In genomic region chr20:51565741-51566140, GRCh38 we compare ENCODE assay signal across 2 cellular contexts.
TF ChIP-seq lines count a peak whose summit lies in the region.

No MANE protein-coding gene starts in this region.

TF ChIP-seq in A549, 52 proteins besides CTCF, POLR2A, EP300 and RAD21:
- no peak for TF ChIP-seq FOXS1 (CRISPR knock-in tag; IDR thresholded peaks at IDR 0.05)
- no peak for TF ChIP-seq FOSB (CRISPR knock-in tag; IDR thresholded peaks at IDR 0.05)
- TF ChIP-seq CHD2 (IDR thresholded peaks at IDR 0.05; ENCODE audit: low read length, partially characterized antibody), result no peak
- TF ChIP-seq NPAS2 (CRISPR knock-in tag; IDR thresholded peaks at IDR 0.05; ENCODE audit: borderline replicate concordance), result no peak
- TF ChIP-seq EHMT2 (IDR thresholded peaks at IDR 0.05; ENCODE audit: low read depth), result no peak
- no peak for TF ChIP-seq HOXB13 (CRISPR knock-in tag; IDR thresholded peaks at IDR 0.05; ENCODE audit: low read depth)
- no peak for TF ChIP-seq ZSCAN20 (CRISPR knock-in tag; IDR thresholded peaks at IDR 0.05)

TF ChIP-seq in IMR-90, 13 proteins besides CTCF, POLR2A, EP300 and RAD21:
- no peak for TF ChIP-seq MAZ (IDR thresholded peaks at IDR 0.05; ENCODE audit: borderline replicate concordance, low read depth, low read length)
- TF ChIP-seq NFE2L2 (IDR thresholded peaks at IDR 0.05; ENCODE audit: low read depth, low read length), result no peak
- TF ChIP-seq CHD1 (IDR thresholded peaks at IDR 0.05; ENCODE audit: low read depth, low read length), result no peak
- no peak for TF ChIP-seq FOS (IDR thresholded peaks at IDR 0.05; ENCODE audit: low read depth, low read length)
- no peak for TF ChIP-seq BHLHE40 (IDR thresholded peaks at IDR 0.05; ENCODE audit: low read depth, low read length)
- no peak for TF ChIP-seq SMC3 (IDR thresholded peaks at IDR 0.05; ENCODE audit: low read depth, low read length)
- no peak for TF ChIP-seq MXI1 (IDR thresholded peaks at IDR 0.05; ENCODE audit: borderline replicate concordance, low read depth, low read length)
- TF ChIP-seq RFX5 (IDR thresholded peaks at IDR 0.05; ENCODE audit: low read depth, low read length), result no peak
- TF ChIP-seq USF2 (IDR thresholded peaks at IDR 0.05; ENCODE audit: low read depth, low read length), result no peak
- TF ChIP-seq MAFK (IDR thresholded peaks at IDR 0.05; ENCODE audit: low read depth, low read length), result no peak
- TF ChIP-seq ELK1 (IDR thresholded peaks at IDR 0.05; ENCODE audit: borderline replicate concordance, low read depth, low read length), result no peak
- no peak for TF ChIP-seq CEBPB (IDR thresholded peaks at IDR 0.05; ENCODE audit: low read depth, low read length)
- TF ChIP-seq RCOR1 (IDR thresholded peaks at IDR 0.05; ENCODE audit: insufficient replicate concordance, low read length), result no peak
